In genomic region chr4:55002431-55002830, GRCh38 we compare ENCODE assay signal across 22 cellular contexts.
DNase-seq lines count a peak whose midpoint lies in the region; ATAC-seq, FAIRE-seq and TF ChIP-seq lines count a peak whose summit lies in the region.
"Had no signal": no experiment of that assay in that cellular context is flagged by ENCODE, and none has a peak within 500 bp of the region (broad histone marks: within the 10 kb centered on the region; RNA-seq: fewer than 3 reads in every experiment).

No MANE protein-coding gene starts in this region.

- CTCF ChIA-PET in PC-3 (lab: Charles Lee): no interaction called here

- no peak overlapping the region for H3K4me3 Mint-ChIP-seq in activated T-cell treated with anti-CD3 and anti-CD28 coated beads, Interleukin-2, amount 50 U/mL, for 4 hours
- H3K4me3 Mint-ChIP-seq: B cell; CD4-positive, CD25-positive, alpha-beta regulatory T cell; CD8-positive, alpha-beta T cell; GM23338; H9 had no signal

- H3K4me3 ChIP-seq in PC-3 (ENCODE audit: low read length) (no peak overlapping the region), bronchial epithelial cell (ENCODE audit: low read depth, low read length) (no peak overlapping the region)
- H3K4me3 ChIP-seq: BLaER1, GM23338 had no signal

- H3K9me3 Mint-ChIP-seq in activated T-cell treated with anti-CD3 and anti-CD28 coated beads, Interleukin-2, amount 50 U/mL, for 4 hours: no peaks in the 10 kb centered on the region
- H3K9me3 Mint-ChIP-seq: CD8-positive, alpha-beta T cell; GM23338; H9 had no signal

- H3K9ac ChIP-seq in PC-3 (ENCODE audit: low read length): no peak overlapping the region
- H3K9ac ChIP-seq: BLaER1 had no signal

- POLR2A ChIA-PET in PC-3 (lab: Charles Lee; ENCODE audit: unreplicated experiment): no interaction called here

- BruUV-seq in PC-3 (replicated peaks; lab: Mats Ljungman, UMichigan): no TSS peak

- no peaks in the 10 kb centered on the region for H3K79me2 ChIP-seq in PC-3 (ENCODE audit: low read length)

- H3F3A ChIP-seq in PC-3 (ENCODE audit: low read length, unreplicated experiment): no peaks in the 10 kb centered on the region

- peaks cover 5% of the 10 kb centered on the region for H3K27me3 Mint-ChIP-seq in activated T-cell treated with anti-CD3 and anti-CD28 coated beads, Interleukin-2, amount 50 U/mL, for 4 hours (ENCODE audit: low read depth)
- H3K27me3 Mint-ChIP-seq: CD4-positive, CD25-positive, alpha-beta regulatory T cell had no signal

- intact Hi-C loops in PC-3 (cut with micrococcal nuclease): no loop called here

- no peaks in the 10 kb centered on the region for H3K36me3 Mint-ChIP-seq in activated T-cell treated with anti-CD3 and anti-CD28 coated beads, Interleukin-2, amount 50 U/mL, for 4 hours (ENCODE audit: insufficient read depth)
- H3K36me3 Mint-ChIP-seq: CD4-positive, CD25-positive, alpha-beta regulatory T cell; CD8-positive, alpha-beta T cell had no signal

- H3K27me3 ChIP-seq in PC-3 (ENCODE audit: low read length): no peaks in the 10 kb centered on the region
- H3K27me3 ChIP-seq in bronchial epithelial cell (ENCODE audit: control insufficient read depth, insufficient read depth, low read length): no peaks in the 10 kb centered on the region
- H3K27me3 ChIP-seq: BLaER1 had no signal

- no peak overlapping the region for H2AFZ ChIP-seq in PC-3 (ENCODE audit: low read length)
- H2AFZ ChIP-seq: GM23338 had no signal

- no peaks in the 10 kb centered on the region for H4K20me1 ChIP-seq in PC-3 (ENCODE audit: low read length)
- H4K20me1 ChIP-seq: BLaER1 had no signal

- H3K9me3 ChIP-seq in PC-3 (ENCODE audit: low read length): no peaks in the 10 kb centered on the region
- H3K9me3 ChIP-seq: BLaER1, Caco-2 had no signal

- no peaks in the 10 kb centered on the region for H3K36me3 ChIP-seq in PC-3 (ENCODE audit: low read depth, low read length)
- H3K36me3 ChIP-seq in bronchial epithelial cell (ENCODE audit: control insufficient read depth, insufficient read depth, low read length): no peaks in the 10 kb centered on the region
- H3K36me3 ChIP-seq: BLaER1 had no signal

- no peaks in the 10 kb centered on the region for H3K4me1 Mint-ChIP-seq in activated T-cell treated with anti-CD3 and anti-CD28 coated beads, Interleukin-2, amount 50 U/mL, for 4 hours (ENCODE audit: low read depth)
- H3K4me1 Mint-ChIP-seq: B cell; CD4-positive, CD25-positive, alpha-beta regulatory T cell had no signal

- no peak overlapping the region for H3K27ac ChIP-seq in PC-3 (ENCODE audit: low read length)
- H3K27ac ChIP-seq: BLaER1, C4-2B had no signal

- H3K4me1 ChIP-seq in PC-3 (ENCODE audit: insufficient read depth, low read length): peaks cover 7% of the 10 kb centered on the region; the same call in 1 of the 2 replicates
- H3K4me1 ChIP-seq: Caco-2 had no signal

- TF ChIP-seq CTCF in PC-3 (conservative IDR thresholded peaks at IDR 0.05; ENCODE audit: low read depth, low read length) (no peak), bronchial epithelial cell (IDR thresholded peaks at IDR 0.05; ENCODE audit: insufficient read depth, low read length, severe bottlenecking) (no peak)

- no peak overlapping the region for H3K4me2 ChIP-seq in PC-3 (ENCODE audit: low read length)
- H3K4me2 ChIP-seq: BLaER1, GM23338 had no signal

- DNase-seq in M059J (ENCODE audit: low read depth): peak; percentile 6
- DNase-seq in PC-3: peak; percentile 59
- peak; percentile 43 for DNase-seq in bronchial epithelial cell (ENCODE audit: low read depth)
- DNase-seq in kidney tubule cell (ENCODE audit: low spot score): peak; percentile 78
- no peak for DNase-seq in activated T-cell treated with anti-CD3 and anti-CD28 coated beads, Interleukin-2, amount 50 U/mL, for 4 hours
- DNase-seq in GM19240 (ENCODE audit: insufficient read length, low spot score): no peak
- no peak for DNase-seq in nucleus accumbens (lab: John Stamatoyannopoulos, UW)
- DNase-seq: Caco-2; CD4-positive, CD25-positive, alpha-beta regulatory T cell; CD8-positive, alpha-beta T cell; DMS153; DND-41; H9 had no signal

- no peaks in the 10 kb centered on the region for H3K9me2 ChIP-seq in PC-3 (replicated peaks; ENCODE audit: low read length)

- ATAC-seq in PC-3: no peak; the same call in 1 of the 2 replicates
- ATAC-seq in GM18519 (IDR thresholded peaks at IDR 0.05; ENCODE audit: low FRiP score, unreplicated experiment): no peak
- no peak for ATAC-seq in activated T-cell treated with anti-CD3 and anti-CD28 coated beads, Interleukin-2, amount 50 U/mL, for 4 hours
- ATAC-seq: CD8-positive, alpha-beta T cell; GM23338; HCT116 had no signal

- no peak for FAIRE-seq in bronchial epithelial cell (lab: Jason Lieb, UNC)
- FAIRE-seq: G401.6, GM12892, GM19239 had no signal

Comparison
In these comparisons a context has a peak if more than half of its experiments do, and no peak if none do; other contexts are left out.
1. DNase-seq: peak in M059J (single experiment), PC-3 (single experiment), bronchial epithelial cell (single experiment) and kidney tubule cell (single experiment); none in activated T-cell treated with anti-CD3 and anti-CD28 coated beads, Interleukin-2, amount 50 U/mL, for 4 hours (single experiment), GM19240 (single experiment) and nucleus accumbens (0 of 56).